ENCODE assay signal across 1 cellular context in genomic region chr10:106107711-106108110, GRCh38.
TF ChIP-seq lines count a peak whose summit lies in the region.

No MANE protein-coding gene starts in this region.

TF ChIP-seq in H1, 55 proteins besides CTCF, POLR2A, EP300 and RAD21 (continued from another document):
- no peak for TF ChIP-seq CHD7 (IDR thresholded peaks at IDR 0.05; ENCODE audit: insufficient replicate concordance, low read length)
- TF ChIP-seq SP2 (IDR thresholded peaks at IDR 0.05; ENCODE audit: low read length): no peak
